In the genomic region with DNA sequence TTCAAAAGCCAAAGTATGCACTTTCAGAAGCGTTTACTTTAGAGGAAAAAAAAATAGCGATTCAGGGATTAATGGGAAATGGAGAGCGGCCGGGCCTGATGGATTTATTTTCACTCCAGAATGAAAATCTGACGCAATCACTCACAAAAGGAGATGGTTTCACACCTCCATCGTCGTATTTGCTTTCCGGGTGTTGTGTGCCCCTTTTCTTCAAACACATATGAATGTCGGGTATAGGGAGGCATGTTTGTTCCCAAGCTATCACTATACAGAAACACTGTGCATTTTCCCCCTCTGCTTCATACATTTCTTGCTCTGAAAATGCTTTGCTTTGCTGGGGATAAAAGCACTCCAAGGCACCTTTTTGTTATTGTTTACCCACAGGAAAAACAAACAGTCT, we compare ENCODE assay signal across 32 cellular contexts.
"Had no signal": no experiment of that assay in that cellular context is flagged by ENCODE, and none has a peak within 500 bp of the region (broad histone marks: within the 10 kb centered on the region; RNA-seq: fewer than 3 reads in every experiment).

No MANE protein-coding gene starts in this region.

- H3K4me3 ChIP-seq: coronary artery, gastroesophageal sphincter, pancreas, prostate gland, sigmoid colon, thyroid gland had no signal

- H3K9me3 ChIP-seq: gastroesophageal sphincter, pancreas, prostate gland, sigmoid colon, thyroid gland had no signal

- DNase-seq: activated CD4-positive, alpha-beta memory T cell treated with anti-CD3 and anti-CD28 coated beads for 36 hours; activated CD4-positive, alpha-beta T cell treated with anti-CD3 and anti-CD28 coated beads for 48 hours; activated CD8-positive, alpha-beta memory T cell treated with anti-CD3 and anti-CD28 coated beads, Interleukin-2, amount 50 U/mL, for 4 hours; activated effector memory CD4-positive, alpha-beta T cell treated with anti-CD3 and anti-CD28 coated beads, Interleukin-2, amount 50 U/mL, for 16 hours; activated naive CD4-positive, alpha-beta T cell treated with anti-CD3 and anti-CD28 coated beads, Interleukin-2, amount 10 ng/mL, durations not matched to agents 7 days and 5 days; activated naive CD8-positive, alpha-beta T cell treated with anti-CD3 and anti-CD28 coated beads, Interleukin-2, amount 10 ng/mL, durations not matched to agents 7 days and 5 days; activated T-cell treated with anti-CD3 and anti-CD28 coated beads, Interleukin-2, amount 50 U/mL, for 1 hour; brain microvascular endothelial cell; effector memory CD8-positive, alpha-beta T cell; erythroblast; hippocampal formation; immature natural killer cell; kidney; left colon; mammary epithelial cell; naive B cell; nephron progenitor cell; nucleus accumbens; pancreas; sigmoid colon; small intestine; stimulated activated CD4-positive, alpha-beta T cell treated with anti-CD3 and anti-CD28 coated beads, Interleukin-1b, Interleukin-23, amount 100 ng/mL, for 48 hours; stimulated activated CD4-positive, alpha-beta T cell treated with anti-CD3 and anti-CD28 coated beads, Interleukin-4, amount 100 ng/mL, for 4 hours; stimulated activated CD8-positive, alpha-beta memory T cell treated with anti-CD3 and anti-CD28 coated beads, Interleukin-4, amount 100 ng/mL, for 48 hours; stimulated activated naive CD8-positive, alpha-beta T cell treated with anti-CD3 and anti-CD28 coated beads, Interleukin-15, amount 100 ng/mL, for 72 hours; substantia nigra; thyroid gland had no signal

- H3K27ac ChIP-seq: brain microvascular endothelial cell, coronary artery, gastroesophageal sphincter, pancreas, prostate gland, sigmoid colon, thyroid gland, VCaP had no signal

- H3K4me1 ChIP-seq: gastroesophageal sphincter, pancreas, prostate gland, sigmoid colon, thyroid gland had no signal

- H3K27me3 ChIP-seq: brain microvascular endothelial cell, thyroid gland had no signal

- H3K36me3 ChIP-seq: brain microvascular endothelial cell, gastroesophageal sphincter, pancreas, prostate gland, sigmoid colon, thyroid gland had no signal

- ATAC-seq: effector memory CD8-positive, alpha-beta T cell; gastroesophageal sphincter; left colon; pancreas; stimulated activated memory B cell treated with anti-CD40 and anti-IgM and Interleukin-4, amounts not matched to agents 10 μg/mL and 1 μg/mL and 100 μg/mL, for 72 hours; stimulated activated naive CD8-positive, alpha-beta T cell treated with anti-CD3 and anti-CD28 coated beads, Interleukin-15, amount 100 ng/mL, for 72 hours had no signal
